In the genomic region with DNA sequence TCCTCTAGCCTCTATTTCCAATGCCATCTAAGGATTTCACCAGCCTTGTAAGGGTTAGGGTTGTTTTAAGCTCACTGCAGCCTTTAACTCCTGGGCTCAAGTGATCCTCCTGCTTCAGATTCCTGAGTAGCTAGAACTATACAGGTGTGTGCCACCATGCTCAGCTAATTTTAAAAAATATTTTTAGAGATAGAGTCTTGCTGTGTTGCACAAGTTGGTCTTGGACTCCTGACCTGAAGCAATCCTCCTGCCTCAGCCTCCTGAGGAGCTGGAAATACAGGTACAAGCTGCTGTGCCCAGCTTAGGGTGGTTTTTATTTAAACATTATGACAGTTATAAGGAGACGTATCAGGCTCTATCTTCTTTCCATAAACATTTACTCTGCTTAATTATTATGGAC, we compare ENCODE assay signal across 33 cellular contexts.
"Had no signal": no experiment of that assay in that cellular context is flagged by ENCODE, and none has a peak within 500 bp of the region (broad histone marks: within the 10 kb centered on the region; RNA-seq: fewer than 3 reads in every experiment).

No MANE protein-coding gene starts in this region.

- H3K9me3 ChIP-seq: MG63 had no signal

- H3K36me3 ChIP-seq: MG63 had no signal

- H3K4me3 ChIP-seq: MG63 had no signal

- H3K27me3 ChIP-seq: MG63 had no signal

- DNase-seq: Kasumi-1, MG63, MM.1S, MV-4-11, NCI-H1048, NCI-H1092, NCI-H1092 treated with DMSO at 0.1 percent for 48 hours, NCI-H1105, NCI-H1105 treated with DMSO at 0.1 percent for 48 hours, NCI-H1417, NCI-H1417 treated with DMSO at 0.1 percent for 48 hours, NCI-H1436, NCI-H1436 treated with DMSO at 0.1 percent for 48 hours, NCI-H146, NCI-H1694, NCI-H1694 treated with DMSO at 0.1 percent for 48 hours, NCI-H187, NCI-H187 treated with DMSO at 0.1 percent for 48 hours, NCI-H1930, NCI-H2029, NCI-H2029 treated with DMSO at 0.1 percent for 48 hours, NCI-H2081, NCI-H2081 treated with DMSO at 0.1 percent for 48 hours, NCI-H2107, NCI-H2171, NCI-H2171 treated with DMSO at 0.1 percent for 48 hours, NCI-H2227 treated with DMSO at 0.1 percent for 48 hours, NCI-H226, NCI-H345, NCI-H446, NCI-H446 treated with DMSO at 0.1 percent for 48 hours, NCI-H510A, NCI-H510A treated with DMSO at 0.1 percent for 48 hours had no signal
